1 cellular context compared by ENCODE assay signal in the genomic region with DNA sequence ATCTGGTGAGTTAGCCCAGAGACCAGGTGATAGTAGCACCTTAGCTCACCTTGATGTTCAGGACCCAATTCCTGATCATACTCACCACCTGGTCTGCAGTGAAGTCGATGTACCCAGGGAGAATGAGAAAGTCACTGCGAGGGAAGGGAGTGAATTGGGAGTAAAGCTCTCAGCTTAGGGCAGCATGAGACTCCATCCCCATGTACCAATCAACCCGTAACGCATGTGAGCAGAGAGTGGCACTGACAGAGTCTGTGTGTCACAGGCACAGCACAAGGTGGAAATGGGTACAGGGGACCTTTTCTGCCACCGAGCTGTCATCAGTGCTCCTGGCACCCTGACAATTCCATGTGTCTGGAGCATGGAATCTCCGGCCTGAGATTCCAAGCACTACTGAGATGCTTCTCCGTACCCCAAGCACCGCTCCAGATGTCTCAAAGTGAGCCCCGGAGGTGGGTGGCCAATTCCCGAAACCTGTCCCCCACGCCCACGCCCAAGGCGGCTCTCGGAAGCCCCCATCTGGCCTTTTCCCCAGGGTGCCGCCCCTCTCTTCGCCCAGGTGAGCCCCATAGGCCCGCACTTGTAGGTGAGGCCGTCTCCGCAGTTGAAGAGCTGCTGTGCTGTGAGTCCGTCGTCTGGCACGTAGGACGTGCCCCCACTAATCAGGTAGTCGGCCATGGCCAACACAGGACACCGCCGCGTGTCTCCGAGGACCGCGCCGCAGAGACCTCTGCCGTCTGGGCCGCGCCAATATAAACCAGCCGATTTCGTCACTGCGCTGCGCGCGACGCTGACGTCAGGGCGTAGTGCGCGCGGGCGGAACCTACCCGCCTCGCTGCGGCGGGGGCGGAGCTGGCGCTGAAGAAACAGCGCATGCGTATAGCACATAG.
A peak's percentile ranks its signal among the peaks of the same experiment; 100 is the strongest.
TF ChIP-seq lines count a peak whose summit lies in the region.

A gene (minus strand): TSS at position 726 of the 890 bp plus-strand sequence. CDS start 48 bp downstream, at position 678.

TF ChIP-seq in HepG2, 621 proteins besides CTCF, POLR2A, EP300 and RAD21 (continued from another document and continues in another):
- TF ChIP-seq, protein P1, sequence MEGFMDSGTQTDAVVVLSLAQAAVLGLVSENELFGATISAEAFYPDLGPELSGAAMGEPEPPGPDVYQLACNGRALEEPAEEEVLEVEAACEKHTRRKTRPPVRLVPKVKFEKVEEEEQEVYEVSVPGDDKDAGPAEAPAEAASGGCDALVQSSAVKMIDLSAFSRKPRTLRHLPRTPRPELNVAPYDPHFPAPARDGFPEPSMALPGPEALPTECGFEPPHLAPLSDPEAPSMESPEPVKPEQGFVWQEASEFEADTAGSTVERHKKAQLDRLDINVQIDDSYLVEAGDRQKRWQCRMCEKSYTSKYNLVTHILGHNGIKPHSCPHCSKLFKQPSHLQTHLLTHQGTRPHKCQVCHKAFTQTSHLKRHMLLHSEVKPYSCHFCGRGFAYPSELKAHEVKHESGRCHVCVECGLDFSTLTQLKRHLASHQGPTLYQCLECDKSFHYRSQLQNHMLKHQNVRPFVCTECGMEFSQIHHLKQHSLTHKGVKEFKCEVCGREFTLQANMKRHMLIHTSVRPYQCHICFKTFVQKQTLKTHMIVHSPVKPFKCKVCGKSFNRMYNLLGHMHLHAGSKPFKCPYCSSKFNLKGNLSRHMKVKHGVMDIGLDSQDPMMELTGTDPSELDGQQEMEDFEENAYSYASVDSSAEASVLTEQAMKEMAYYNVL (CRISPR knock-in tag; IDR thresholded peaks at IDR 0.05; ENCODE audit: borderline replicate concordance): peak; percentile 67; the same call in 1 of the 2 replicates
- TF ChIP-seq KLF6 (CRISPR knock-in tag; IDR thresholded peaks at IDR 0.05) (peak; percentile 97), GTF2F1 (IDR thresholded peaks at IDR 0.05; ENCODE audit: low read length) (no peak), SP5 (CRISPR knock-in tag; IDR thresholded peaks at IDR 0.05; ENCODE audit: borderline replicate concordance, low read depth) (peak; percentile 37; the same call in 1 of the 2 replicates), ZNF335 (CRISPR knock-in tag; IDR thresholded peaks at IDR 0.05) (peak; percentile 71; the same call in 1 of the 2 replicates), FOXA3 (CRISPR knock-in tag; IDR thresholded peaks at IDR 0.05) (peak; percentile 80), ZKSCAN8 (CRISPR knock-in tag; IDR thresholded peaks at IDR 0.05; ENCODE audit: borderline replicate concordance) (0 out of 2 replicates have a peak, but pooled peaks have one; percentile 88), TEAD3 (CRISPR knock-in tag; optimal IDR thresholded peaks at IDR 0.05; ENCODE audit: borderline replicate concordance) (peak; percentile 69), BRCA1 (CRISPR knock-in tag; IDR thresholded peaks at IDR 0.05) (peak; percentile 83; the same call in 1 of the 2 replicates), RXRA (CRISPR knock-in tag; IDR thresholded peaks at IDR 0.05) (peak; percentile 87), CBX1 (IDR thresholded peaks at IDR 0.05; ENCODE audit: low read depth) (peak; percentile 81), GATA4 (IDR thresholded peaks at IDR 0.05; ENCODE audit: borderline replicate concordance, low read depth) (peak; percentile 90; the same call in 1 of the 2 replicates), ZNF3 (CRISPR knock-in tag; IDR thresholded peaks at IDR 0.05) (no peak; the same call in 1 of the 2 replicates), TBL1XR1 (IDR thresholded peaks at IDR 0.05; ENCODE audit: borderline replicate concordance, low read length, partially characterized antibody) (no peak), ELF3 (CRISPR knock-in tag; IDR thresholded peaks at IDR 0.05) (peak; percentile 68), U2AF1 (optimal IDR thresholded peaks at IDR 0.05; ENCODE audit: low read depth, low read length) (peak; percentile 30), CEBPB (IDR thresholded peaks at IDR 0.05; ENCODE audit: borderline replicate concordance, low read depth, low read length) (peak; percentile 95)
- TF ChIP-seq, protein P2, sequence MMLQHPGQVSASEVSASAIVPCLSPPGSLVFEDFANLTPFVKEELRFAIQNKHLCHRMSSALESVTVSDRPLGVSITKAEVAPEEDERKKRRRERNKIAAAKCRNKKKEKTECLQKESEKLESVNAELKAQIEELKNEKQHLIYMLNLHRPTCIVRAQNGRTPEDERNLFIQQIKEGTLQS (CRISPR knock-in tag; IDR thresholded peaks at IDR 0.05): peak; percentile 92
- TF ChIP-seq, protein P3, sequence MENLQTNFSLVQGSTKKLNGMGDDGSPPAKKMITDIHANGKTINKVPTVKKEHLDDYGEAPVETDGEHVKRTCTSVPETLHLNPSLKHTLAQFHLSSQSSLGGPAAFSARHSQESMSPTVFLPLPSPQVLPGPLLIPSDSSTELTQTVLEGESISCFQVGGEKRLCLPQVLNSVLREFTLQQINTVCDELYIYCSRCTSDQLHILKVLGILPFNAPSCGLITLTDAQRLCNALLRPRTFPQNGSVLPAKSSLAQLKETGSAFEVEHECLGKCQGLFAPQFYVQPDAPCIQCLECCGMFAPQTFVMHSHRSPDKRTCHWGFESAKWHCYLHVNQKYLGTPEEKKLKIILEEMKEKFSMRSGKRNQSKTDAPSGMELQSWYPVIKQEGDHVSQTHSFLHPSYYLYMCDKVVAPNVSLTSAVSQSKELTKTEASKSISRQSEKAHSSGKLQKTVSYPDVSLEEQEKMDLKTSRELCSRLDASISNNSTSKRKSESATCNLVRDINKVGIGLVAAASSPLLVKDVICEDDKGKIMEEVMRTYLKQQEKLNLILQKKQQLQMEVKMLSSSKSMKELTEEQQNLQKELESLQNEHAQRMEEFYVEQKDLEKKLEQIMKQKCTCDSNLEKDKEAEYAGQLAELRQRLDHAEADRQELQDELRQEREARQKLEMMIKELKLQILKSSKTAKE (CRISPR knock-in tag; IDR thresholded peaks at IDR 0.05; ENCODE audit: borderline replicate concordance): no peak
- TF ChIP-seq, protein P4, sequence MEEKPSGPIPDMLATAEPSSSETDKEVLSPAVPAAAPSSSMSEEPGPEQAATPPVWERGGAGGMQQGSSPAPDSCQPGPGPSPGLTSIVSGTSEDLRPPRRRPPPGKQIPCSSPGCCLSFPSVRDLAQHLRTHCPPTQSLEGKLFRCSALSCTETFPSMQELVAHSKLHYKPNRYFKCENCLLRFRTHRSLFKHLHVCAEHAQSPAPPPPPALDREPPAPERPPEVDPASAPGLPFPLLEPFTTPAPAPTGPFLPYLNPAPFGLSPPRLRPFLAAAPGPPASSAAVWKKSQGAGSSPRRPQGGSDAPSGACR (CRISPR knock-in tag; IDR thresholded peaks at IDR 0.05): peak; percentile 91; the same call in 1 of the 2 replicates
- TF ChIP-seq, protein P5, sequence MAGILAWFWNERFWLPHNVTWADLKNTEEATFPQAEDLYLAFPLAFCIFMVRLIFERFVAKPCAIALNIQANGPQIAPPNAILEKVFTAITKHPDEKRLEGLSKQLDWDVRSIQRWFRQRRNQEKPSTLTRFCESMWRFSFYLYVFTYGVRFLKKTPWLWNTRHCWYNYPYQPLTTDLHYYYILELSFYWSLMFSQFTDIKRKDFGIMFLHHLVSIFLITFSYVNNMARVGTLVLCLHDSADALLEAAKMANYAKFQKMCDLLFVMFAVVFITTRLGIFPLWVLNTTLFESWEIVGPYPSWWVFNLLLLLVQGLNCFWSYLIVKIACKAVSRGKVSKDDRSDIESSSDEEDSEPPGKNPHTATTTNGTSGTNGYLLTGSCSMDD (CRISPR knock-in tag; IDR thresholded peaks at IDR 0.05): peak; percentile 65; the same call in 1 of the 2 replicates
- TF ChIP-seq, protein P6, sequence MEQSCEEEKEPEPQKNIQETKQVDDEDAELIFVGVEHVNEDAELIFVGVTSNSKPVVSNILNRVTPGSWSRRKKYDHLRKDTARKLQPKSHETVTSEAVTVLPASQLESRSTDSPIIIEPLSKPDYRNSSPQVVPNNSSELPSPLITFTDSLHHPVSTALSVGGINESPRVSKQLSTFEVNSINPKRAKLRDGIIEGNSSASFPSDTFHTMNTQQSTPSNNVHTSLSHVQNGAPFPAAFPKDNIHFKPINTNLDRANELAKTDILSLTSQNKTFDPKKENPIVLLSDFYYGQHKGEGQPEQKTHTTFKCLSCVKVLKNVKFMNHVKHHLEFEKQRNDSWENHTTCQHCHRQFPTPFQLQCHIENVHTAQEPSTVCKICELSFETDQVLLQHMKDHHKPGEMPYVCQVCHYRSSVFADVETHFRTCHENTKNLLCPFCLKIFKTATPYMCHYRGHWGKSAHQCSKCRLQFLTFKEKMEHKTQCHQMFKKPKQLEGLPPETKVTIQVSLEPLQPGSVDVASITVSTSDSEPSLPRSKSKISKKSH (CRISPR knock-in tag; IDR thresholded peaks at IDR 0.05; ENCODE audit: borderline replicate concordance): peak; percentile 98
- TF ChIP-seq, protein P7, sequence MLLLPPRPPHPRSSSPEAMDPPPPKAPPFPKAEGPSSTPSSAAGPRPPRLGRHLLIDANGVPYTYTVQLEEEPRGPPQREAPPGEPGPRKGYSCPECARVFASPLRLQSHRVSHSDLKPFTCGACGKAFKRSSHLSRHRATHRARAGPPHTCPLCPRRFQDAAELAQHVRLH (CRISPR knock-in tag; IDR thresholded peaks at IDR 0.05; ENCODE audit: borderline replicate concordance, low read depth): peak; percentile 80; the same call in 1 of the 2 replicates
- TF ChIP-seq, protein P8, sequence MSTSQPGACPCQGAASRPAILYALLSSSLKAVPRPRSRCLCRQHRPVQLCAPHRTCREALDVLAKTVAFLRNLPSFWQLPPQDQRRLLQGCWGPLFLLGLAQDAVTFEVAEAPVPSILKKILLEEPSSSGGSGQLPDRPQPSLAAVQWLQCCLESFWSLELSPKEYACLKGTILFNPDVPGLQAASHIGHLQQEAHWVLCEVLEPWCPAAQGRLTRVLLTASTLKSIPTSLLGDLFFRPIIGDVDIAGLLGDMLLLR (CRISPR knock-in tag; IDR thresholded peaks at IDR 0.05): peak; percentile 93
- TF ChIP-seq, protein P9, sequence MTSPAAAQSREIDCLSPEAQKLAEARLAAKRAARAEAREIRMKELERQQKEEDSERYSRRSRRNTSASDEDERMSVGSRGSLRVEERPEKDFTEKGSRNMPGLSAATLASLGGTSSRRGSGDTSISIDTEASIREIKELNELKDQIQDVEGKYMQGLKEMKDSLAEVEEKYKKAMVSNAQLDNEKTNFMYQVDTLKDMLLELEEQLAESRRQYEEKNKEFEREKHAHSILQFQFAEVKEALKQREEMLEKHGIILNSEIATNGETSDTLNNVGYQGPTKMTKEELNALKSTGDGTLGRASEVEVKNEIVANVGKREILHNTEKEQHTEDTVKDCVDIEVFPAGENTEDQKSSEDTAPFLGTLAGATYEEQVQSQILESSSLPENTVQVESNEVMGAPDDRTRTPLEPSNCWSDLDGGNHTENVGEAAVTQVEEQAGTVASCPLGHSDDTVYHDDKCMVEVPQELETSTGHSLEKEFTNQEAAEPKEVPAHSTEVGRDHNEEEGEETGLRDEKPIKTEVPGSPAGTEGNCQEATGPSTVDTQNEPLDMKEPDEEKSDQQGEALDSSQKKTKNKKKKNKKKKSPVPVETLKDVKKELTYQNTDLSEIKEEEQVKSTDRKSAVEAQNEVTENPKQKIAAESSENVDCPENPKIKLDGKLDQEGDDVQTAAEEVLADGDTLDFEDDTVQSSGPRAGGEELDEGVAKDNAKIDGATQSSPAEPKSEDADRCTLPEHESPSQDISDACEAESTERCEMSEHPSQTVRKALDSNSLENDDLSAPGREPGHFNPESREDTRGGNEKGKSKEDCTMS (CRISPR knock-in tag; conservative IDR thresholded peaks at IDR 0.05): 0 out of 2 replicates have a peak, but pooled peaks have one; percentile 64
- TF ChIP-seq, protein P10, sequence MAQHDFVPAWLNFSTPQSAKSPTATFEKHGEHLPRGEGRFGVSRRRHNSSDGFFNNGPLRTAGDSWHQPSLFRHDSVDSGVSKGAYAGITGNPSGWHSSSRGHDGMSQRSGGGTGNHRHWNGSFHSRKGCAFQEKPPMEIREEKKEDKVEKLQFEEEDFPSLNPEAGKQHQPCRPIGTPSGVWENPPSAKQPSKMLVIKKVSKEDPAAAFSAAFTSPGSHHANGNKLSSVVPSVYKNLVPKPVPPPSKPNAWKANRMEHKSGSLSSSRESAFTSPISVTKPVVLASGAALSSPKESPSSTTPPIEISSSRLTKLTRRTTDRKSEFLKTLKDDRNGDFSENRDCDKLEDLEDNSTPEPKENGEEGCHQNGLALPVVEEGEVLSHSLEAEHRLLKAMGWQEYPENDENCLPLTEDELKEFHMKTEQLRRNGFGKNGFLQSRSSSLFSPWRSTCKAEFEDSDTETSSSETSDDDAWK (CRISPR knock-in tag; IDR thresholded peaks at IDR 0.05): no peak
- TF ChIP-seq, protein P11, sequence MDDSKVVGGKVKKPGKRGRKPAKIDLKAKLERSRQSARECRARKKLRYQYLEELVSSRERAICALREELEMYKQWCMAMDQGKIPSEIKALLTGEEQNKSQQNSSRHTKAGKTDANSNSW (CRISPR knock-in tag; IDR thresholded peaks at IDR 0.05; ENCODE audit: borderline replicate concordance): peak; percentile 40; the same call in 1 of the 2 replicates
- TF ChIP-seq, protein P12, sequence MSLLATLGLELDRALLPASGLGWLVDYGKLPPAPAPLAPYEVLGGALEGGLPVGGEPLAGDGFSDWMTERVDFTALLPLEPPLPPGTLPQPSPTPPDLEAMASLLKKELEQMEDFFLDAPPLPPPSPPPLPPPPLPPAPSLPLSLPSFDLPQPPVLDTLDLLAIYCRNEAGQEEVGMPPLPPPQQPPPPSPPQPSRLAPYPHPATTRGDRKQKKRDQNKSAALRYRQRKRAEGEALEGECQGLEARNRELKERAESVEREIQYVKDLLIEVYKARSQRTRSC (CRISPR knock-in tag; IDR thresholded peaks at IDR 0.05; ENCODE audit: low read depth): peak; percentile 79; the same call in 1 of the 2 replicates
- TF ChIP-seq, protein P13, sequence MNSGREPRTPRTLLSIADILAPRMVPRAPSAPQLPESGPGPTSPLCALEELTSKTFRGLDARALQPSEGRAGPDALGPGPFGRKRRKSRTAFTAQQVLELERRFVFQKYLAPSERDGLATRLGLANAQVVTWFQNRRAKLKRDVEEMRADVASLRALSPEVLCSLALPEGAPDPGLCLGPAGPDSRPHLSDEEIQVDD (CRISPR knock-in tag; IDR thresholded peaks at IDR 0.05; ENCODE audit: borderline replicate concordance): no peak
- TF ChIP-seq, protein P14, sequence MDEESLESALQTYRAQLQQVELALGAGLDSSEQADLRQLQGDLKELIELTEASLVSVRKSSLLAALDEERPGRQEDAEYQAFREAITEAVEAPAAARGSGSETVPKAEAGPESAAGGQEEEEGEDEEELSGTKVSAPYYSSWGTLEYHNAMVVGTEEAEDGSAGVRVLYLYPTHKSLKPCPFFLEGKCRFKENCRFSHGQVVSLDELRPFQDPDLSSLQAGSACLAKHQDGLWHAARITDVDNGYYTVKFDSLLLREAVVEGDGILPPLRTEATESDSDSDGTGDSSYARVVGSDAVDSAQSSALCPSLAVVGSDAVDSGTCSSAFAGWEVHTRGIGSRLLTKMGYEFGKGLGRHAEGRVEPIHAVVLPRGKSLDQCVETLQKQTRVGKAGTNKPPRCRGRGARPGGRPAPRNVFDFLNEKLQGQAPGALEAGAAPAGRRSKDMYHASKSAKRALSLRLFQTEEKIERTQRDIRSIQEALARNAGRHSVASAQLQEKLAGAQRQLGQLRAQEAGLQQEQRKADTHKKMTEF (CRISPR knock-in tag; IDR thresholded peaks at IDR 0.05): peak; percentile 95
